23 cellular contexts compared by ENCODE assay signal in genomic region chr19:52694921-52695320, GRCh38.
"Had no signal": no experiment of that assay in that cellular context is flagged by ENCODE, and none has a peak within 500 bp of the region (broad histone marks: within the 10 kb centered on the region; RNA-seq: fewer than 3 reads in every experiment).

No MANE protein-coding gene starts in this region.

- H3K4me1 ChIP-seq: prostate gland, uterus had no signal

- H3K27ac ChIP-seq: dorsolateral prefrontal cortex, gastrocnemius medialis, left lung, prostate gland, skin epidermis, thyroid gland, uterus had no signal

- DNase-seq: dorsolateral prefrontal cortex; effector CD4-positive, alpha-beta T cell; foreskin fibroblast; gastrocnemius medialis; head of caudate nucleus; kidney; left cardiac atrium; left lung; naive thymus-derived CD8-positive, alpha-beta T cell; nephron progenitor cell; nucleus accumbens; right cardiac atrium; stimulated activated CD4-positive, alpha-beta T cell treated with anti-CD3 and anti-CD28 coated beads, Interleukin-15, amount 100 ng/mL, for 24 hours; stimulated activated CD4-positive, alpha-beta T cell treated with anti-CD3 and anti-CD28 coated beads, Interleukin-4, amount 100 ng/mL, for 1 hour; stimulated activated CD8-positive, alpha-beta memory T cell treated with anti-CD3 and anti-CD28 coated beads, Interleukin-4, amount 100 ng/mL, for 48 hours; stimulated activated naive CD4-positive, alpha-beta T cell; stimulated activated naive CD8-positive, alpha-beta T cell treated with anti-CD3 and anti-CD28 coated beads, Interleukin-15, amount 100 ng/mL, for 72 hours; thyroid gland; uterus had no signal

- H3K36me3 ChIP-seq: gastrocnemius medialis, left lung, prostate gland, thyroid gland, uterus had no signal

- H3K4me3 ChIP-seq: dorsolateral prefrontal cortex, gastrocnemius medialis, left lung, prostate gland, skin epidermis, thyroid gland, uterus had no signal

- H3K9me3 ChIP-seq: gastrocnemius medialis, prostate gland, thyroid gland, uterus had no signal

- ATAC-seq: esophagus mucosa; gastrocnemius medialis; left cardiac atrium; left lung; naive thymus-derived CD8-positive, alpha-beta T cell; right cardiac atrium; stimulated activated naive CD8-positive, alpha-beta T cell treated with anti-CD3 and anti-CD28 coated beads, Interleukin-15, amount 100 ng/mL, for 72 hours had no signal

- FAIRE-seq: colon, kidney had no signal

- H3K27me3 ChIP-seq: dorsolateral prefrontal cortex, left lung, thyroid gland, uterus had no signal
